1 cellular context compared by ENCODE assay signal in the genomic region with DNA sequence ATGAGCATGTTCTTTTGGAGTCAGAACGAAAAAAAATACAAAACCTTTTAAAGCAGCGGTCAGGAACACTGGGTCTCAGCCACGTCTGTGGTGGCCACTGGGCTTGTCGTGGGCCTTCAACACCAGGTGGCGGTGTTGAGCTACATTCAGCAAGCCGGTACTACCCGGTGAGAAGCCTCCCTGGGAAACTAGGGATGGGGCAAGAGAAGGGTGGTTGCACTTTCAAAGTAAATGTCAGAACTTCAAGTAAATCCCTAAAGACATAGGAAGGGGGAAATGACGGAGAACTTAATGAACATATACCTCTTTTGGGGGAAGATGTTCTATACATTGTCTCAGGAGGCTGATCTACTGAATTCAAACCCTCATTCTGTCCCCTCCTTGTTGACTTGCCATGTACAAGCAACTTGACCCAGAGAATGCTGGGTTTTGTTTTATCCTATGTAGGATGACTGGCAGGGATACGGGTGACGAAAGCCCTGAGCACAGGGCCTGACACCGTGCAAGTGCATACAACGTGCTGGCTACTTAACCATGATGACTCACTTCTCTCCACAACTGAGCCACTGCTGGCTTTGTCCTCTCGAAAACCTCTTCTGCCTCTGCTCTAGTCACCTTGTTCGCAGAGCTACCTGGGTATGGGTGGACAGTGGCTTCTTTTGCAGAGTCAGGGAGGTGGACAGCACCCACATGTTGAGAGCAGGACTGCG.
A peak's percentile ranks its signal among the peaks of the same experiment; 100 is the strongest.
TF ChIP-seq lines count a peak whose summit lies in the region.

No MANE protein-coding gene starts in this region.

TF ChIP-seq in K562, 482 proteins besides CTCF, POLR2A, EP300 and RAD21 (continued from another document):
- TF ChIP-seq, protein P1, sequence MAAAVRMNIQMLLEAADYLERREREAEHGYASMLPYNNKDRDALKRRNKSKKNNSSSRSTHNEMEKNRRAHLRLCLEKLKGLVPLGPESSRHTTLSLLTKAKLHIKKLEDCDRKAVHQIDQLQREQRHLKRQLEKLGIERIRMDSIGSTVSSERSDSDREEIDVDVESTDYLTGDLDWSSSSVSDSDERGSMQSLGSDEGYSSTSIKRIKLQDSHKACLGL (CRISPR knock-in tag; IDR thresholded peaks at IDR 0.05; ENCODE audit: borderline replicate concordance, poor library complexity, severe bottlenecking) = no peak
- TF ChIP-seq ZNF184 (CRISPR knock-in tag; IDR thresholded peaks at IDR 0.05) (no peak), SLC30A9 (CRISPR knock-in tag; IDR thresholded peaks at IDR 0.05) (no peak), RCOR1 (IDR thresholded peaks at IDR 0.05; ENCODE audit: borderline replicate concordance in 1 of 2, low read depth in 2 of 2, low read length in 2 of 2) (0 out of 4 replicates have a peak, but pooled peaks of 1 of the 2 experiments have one; percentile 40), MECOM (CRISPR knock-in tag; IDR thresholded peaks at IDR 0.05) (no peak), NFE2L1 (tag; IDR thresholded peaks at IDR 0.05; ENCODE audit: borderline replicate concordance, low read depth) (no peak), NR2C1 (IDR thresholded peaks at IDR 0.05) (no peak), NR2C1 (tag; IDR thresholded peaks at IDR 0.05) (no peak), KAT8 (IDR thresholded peaks at IDR 0.05; ENCODE audit: low read depth) (no peak), ZNF707 (CRISPR knock-in tag; conservative IDR thresholded peaks at IDR 0.05) (no peak), ZC3H8 (IDR thresholded peaks at IDR 0.05) (no peak)
- TF ChIP-seq, protein P2, sequence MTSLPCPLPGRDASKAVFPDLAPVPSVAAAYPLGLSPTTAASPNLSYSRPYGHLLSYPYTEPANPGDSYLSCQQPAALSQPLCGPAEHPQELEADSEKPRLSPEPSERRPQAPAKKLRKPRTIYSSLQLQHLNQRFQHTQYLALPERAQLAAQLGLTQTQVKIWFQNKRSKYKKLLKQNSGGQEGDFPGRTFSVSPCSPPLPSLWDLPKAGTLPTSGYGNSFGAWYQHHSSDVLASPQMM (CRISPR knock-in tag; IDR thresholded peaks at IDR 0.05) = no peak
- TF ChIP-seq, protein P3, sequence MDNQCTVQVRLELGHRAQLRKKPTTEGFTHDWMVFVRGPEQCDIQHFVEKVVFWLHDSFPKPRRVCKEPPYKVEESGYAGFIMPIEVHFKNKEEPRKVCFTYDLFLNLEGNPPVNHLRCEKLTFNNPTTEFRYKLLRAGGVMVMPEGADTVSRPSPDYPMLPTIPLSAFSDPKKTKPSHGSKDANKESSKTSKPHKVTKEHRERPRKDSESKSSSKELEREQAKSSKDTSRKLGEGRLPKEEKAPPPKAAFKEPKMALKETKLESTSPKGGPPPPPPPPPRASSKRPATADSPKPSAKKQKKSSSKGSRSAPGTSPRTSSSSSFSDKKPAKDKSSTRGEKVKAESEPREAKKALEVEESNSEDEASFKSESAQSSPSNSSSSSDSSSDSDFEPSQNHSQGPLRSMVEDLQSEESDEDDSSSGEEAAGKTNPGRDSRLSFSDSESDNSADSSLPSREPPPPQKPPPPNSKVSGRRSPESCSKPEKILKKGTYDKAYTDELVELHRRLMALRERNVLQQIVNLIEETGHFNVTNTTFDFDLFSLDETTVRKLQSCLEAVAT (IDR thresholded peaks at IDR 0.05) = no peak
TF ChIP-seq in K562: peak in this region for 19.
